Comparison of ENCODE assay signal across 8 cellular contexts in genomic region chr12:89354630-89354931, GRCh38. TPM values are rescaled to one million over a fixed set of nuclear protein-coding genes. Genes with fewer than 3 reads are reported as not detected.
DNase-seq lines count a peak whose midpoint lies in the region; ATAC-seq and TF ChIP-seq lines count a peak whose summit lies in the region.

No MANE protein-coding gene starts in this region.

- CTCF ChIA-PET in activated naive CD4-positive, alpha-beta T cell treated with anti-CD3 and anti-CD28 coated beads, Interleukin-2, amount 10 ng/mL, durations not matched to agents 7 days and 5 days (lab: Charles Lee) = interaction anchor here (1.0 to 1.4 kb wide), 3 partner anchors 8 to 106 kb away, joined by 3 read pairs; no protein-coding TSS in a partner anchor

- H3K4me1 ChIP-seq in SJCRH30 = no peaks in the 10 kb centered on the region

- H3K27me3 Mint-ChIP-seq in activated naive CD4-positive, alpha-beta T cell treated with anti-CD3 and anti-CD28 coated beads, Interleukin-2, amount 10 ng/mL, durations not matched to agents 7 days and 5 days = peaks cover 7% of the 10 kb centered on the region

- H3K4me3 Mint-ChIP-seq in activated naive CD4-positive, alpha-beta T cell treated with anti-CD3 and anti-CD28 coated beads, Interleukin-2, amount 10 ng/mL, durations not matched to agents 7 days and 5 days = peak overlapping the region; percentile 99

- ATAC-seq in GM18909 (IDR thresholded peaks at IDR 0.05; ENCODE audit: poor library complexity, unreplicated experiment) = no peak

- no peak for DNase-seq in activated naive CD4-positive, alpha-beta T cell treated with anti-CD3 and anti-CD28 coated beads, Interleukin-2, amount 10 ng/mL, durations not matched to agents 7 days and 5 days
- DNase-seq in activated naive CD4-positive, alpha-beta T cell treated with Interleukin-2 at 50 U/mL for 16 hours = no peak
- DNase-seq in SJCRH30 = no peak
- DNase-seq in foreskin fibroblast = no peak
- DNase-seq in skeletal muscle cell (ENCODE audit: low read depth) = no peak
- DNase-seq in germinal center (ENCODE audit: low spot score) = no peak
- no peak for DNase-seq in NCI-H82 treated with DMSO at 0.1 percent for 48 hours (lab: John Stamatoyannopoulos, UW; ENCODE audit: unreplicated experiment)

- H3K36me3 ChIP-seq in SJCRH30 = peaks cover 7% of the 10 kb centered on the region

- H3K9me3 ChIP-seq in SJCRH30 (replicated peaks) = no peaks in the 10 kb centered on the region

- H3K9me3 Mint-ChIP-seq in activated naive CD4-positive, alpha-beta T cell treated with anti-CD3 and anti-CD28 coated beads, Interleukin-2, amount 10 ng/mL, durations not matched to agents 7 days and 5 days = no peaks in the 10 kb centered on the region

- peak overlapping the region; percentile 73 for H3K4me3 ChIP-seq in SJCRH30
- H3K4me3 ChIP-seq in foreskin fibroblast (ENCODE audit: low read depth in 1 of 2, low read length in 2 of 2) = peak overlapping the region; percentile 85 to 87
- peak overlapping the region; percentile 87 for H3K4me3 ChIP-seq in skeletal muscle cell (ENCODE audit: low read depth, low read length)

- no peaks in the 10 kb centered on the region for H3K27me3 ChIP-seq in SJCRH30

- peaks cover 18% of the 10 kb centered on the region for H3K36me3 Mint-ChIP-seq in activated naive CD4-positive, alpha-beta T cell treated with anti-CD3 and anti-CD28 coated beads, Interleukin-2, amount 10 ng/mL, durations not matched to agents 7 days and 5 days

- H3K27ac ChIP-seq in SJCRH30 = peak overlapping the region; percentile 96

- peak overlapping the region; percentile 97 for H3K27ac Mint-ChIP-seq in activated naive CD4-positive, alpha-beta T cell treated with anti-CD3 and anti-CD28 coated beads, Interleukin-2, amount 10 ng/mL, durations not matched to agents 7 days and 5 days

- no peak for TF ChIP-seq CTCF in foreskin fibroblast (IDR thresholded peaks at IDR 0.05; ENCODE audit: low read depth, low read length)

- H3K4me1 Mint-ChIP-seq in activated naive CD4-positive, alpha-beta T cell treated with anti-CD3 and anti-CD28 coated beads, Interleukin-2, amount 10 ng/mL, durations not matched to agents 7 days and 5 days = peaks cover 37% of the 10 kb centered on the region

RNA-seq across cellular contexts. Expression of gene DUSP6, which starts 2.3 kb away (rescaled TPM):
- 97.3 and 100 TPM in 2 replicates for total RNA-seq in SJCRH30 (2014; rRNA removed; shearing (Covaris generic))
